Comparison of ENCODE assay signal across 8 cellular contexts in the genomic region with DNA sequence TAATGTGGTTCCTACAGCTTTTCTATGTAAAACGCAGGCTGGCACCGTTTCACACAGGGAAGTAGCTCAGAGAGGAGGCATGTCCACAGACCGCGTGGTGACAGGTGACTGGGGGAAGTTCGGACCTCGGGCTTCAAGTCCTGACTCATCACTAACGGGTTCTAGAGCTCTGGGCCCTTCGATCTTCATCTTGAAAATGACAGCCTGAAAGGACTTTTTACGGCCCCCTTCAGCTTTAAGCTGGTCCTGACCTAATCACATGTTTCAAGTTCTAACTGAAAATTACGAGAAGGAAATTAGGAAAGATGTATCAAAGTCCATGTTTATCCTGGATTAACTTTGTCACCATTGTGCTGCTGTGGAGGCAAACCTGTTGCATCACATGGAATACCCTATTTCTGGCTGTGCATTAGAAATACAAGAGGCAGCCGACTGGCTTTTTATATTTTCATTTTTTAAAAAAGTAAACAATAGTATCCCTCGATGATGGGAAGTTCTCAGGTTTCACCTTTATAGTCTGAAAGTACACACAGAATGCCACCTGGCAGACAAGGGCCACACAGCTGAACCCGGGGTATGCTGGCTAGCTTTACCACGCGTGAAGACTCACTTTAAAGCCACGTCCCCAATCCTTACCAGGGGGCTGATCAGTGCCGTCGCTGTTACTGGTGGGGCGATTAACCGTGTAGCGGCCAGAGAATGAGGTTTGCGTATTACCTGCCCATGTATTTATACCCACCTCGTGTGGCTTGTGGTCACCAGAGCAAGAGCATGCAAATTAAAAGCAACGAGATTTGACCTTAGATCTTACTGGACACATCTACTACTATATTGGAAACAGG. TPM values are rescaled to one million over a fixed set of nuclear protein-coding genes. Genes with fewer than 3 reads are reported as not detected.
DNase-seq lines count a peak whose midpoint lies in the region; ATAC-seq, FAIRE-seq and TF ChIP-seq lines count a peak whose summit lies in the region.

No MANE protein-coding gene starts in this region.

- no peak for FAIRE-seq in RCC 7860 (lab: Jason Lieb, UNC)

- no peak overlapping the region for H3K27ac ChIP-seq in CD4-positive, alpha-beta T cell (ENCODE audit: low read depth, low read length)
- H3K27ac ChIP-seq in brain microvascular endothelial cell = no peak overlapping the region

- POLR2A ChIA-PET in CD4-positive, alpha-beta T cell (lab: Charles Lee) = interaction anchor here (1.5 to 2.6 kb wide), 4 partner anchors 12 to 455 kb away, joined by 3 to 26 read pairs (median 12); no protein-coding TSS in a partner anchor

- no peak for ATAC-seq in CD4-positive, alpha-beta T cell (ENCODE audit: poor library complexity)
- ATAC-seq in GM19025 (IDR thresholded peaks at IDR 0.05; ENCODE audit: low read depth, unreplicated experiment) (peak; percentile 20), HG03139 (IDR thresholded peaks at IDR 0.05; ENCODE audit: unreplicated experiment) (peak; percentile 22), left colon (peak; percentile 45)

- H3K4me3 ChIP-seq in brain microvascular endothelial cell (ENCODE audit: low read depth, low read length) = peak overlapping the region; percentile 78

- in situ Hi-C loops in brain microvascular endothelial cell (cut with HindIII; ENCODE audit: low pct_ligation_motif_present, low sequenced_read_pairs) = no loop called here

- H3K27me3 Mint-ChIP-seq in CD4-positive, alpha-beta T cell = no peaks in the 10 kb centered on the region

- H3K4me3 Mint-ChIP-seq in CD4-positive, alpha-beta T cell = peak overlapping the region; percentile 97

- peak in 4 of 10 experiments; percentile 4 to 34 (median 8) for DNase-seq in CD4-positive, alpha-beta T cell
- DNase-seq in RCC 7860 (ENCODE audit: low spot score) = peak; percentile 26
- DNase-seq in brain microvascular endothelial cell = no peak
- peak; percentile 66 to 76 for DNase-seq in left colon
- peak; percentile 10 for DNase-seq in stimulated activated CD8-positive, alpha-beta memory T cell treated with anti-CD3 and anti-CD28 coated beads, Interleukin-12 subunit alpha, Interleukin-12 subunit beta, amount 100 ng/mL, for 4 hours (ENCODE audit: low read depth)
- no peak for DNase-seq in HK-2 (ENCODE audit: unreplicated experiment)

- H3K9me3 Mint-ChIP-seq in CD4-positive, alpha-beta T cell = no peaks in the 10 kb centered on the region

- H3K27me3 ChIP-seq in CD4-positive, alpha-beta T cell (ENCODE audit: control insufficient read depth, insufficient read depth, low read length) = no peaks in the 10 kb centered on the region
- no peaks in the 10 kb centered on the region for H3K27me3 ChIP-seq in brain microvascular endothelial cell (replicated peaks)

- H3K4me1 Mint-ChIP-seq in CD4-positive, alpha-beta T cell (ENCODE audit: low read depth) = peaks cover 71% of the 10 kb centered on the region

- H3K9me3 ChIP-seq in CD4-positive, alpha-beta T cell (ENCODE audit: control insufficient read depth, low read length) = no peaks in the 10 kb centered on the region

- peaks cover 10% of the 10 kb centered on the region for H3K36me3 Mint-ChIP-seq in CD4-positive, alpha-beta T cell (ENCODE audit: low read depth)

- intact Hi-C loops in CD4-positive, alpha-beta T cell (cut with DNase I, micrococcal nuclease) = loop anchor here (2.0 to 10.0 kb wide), 5 partner anchors 15 to 1987 kb away; a partner anchor contains a TSS
- intact Hi-C loops in left colon (cut with DNase I, micrococcal nuclease) = loop anchor here in 1 of 2 donors (10.0 kb wide), 1 partner anchor 203 kb away; no protein-coding TSS in a partner anchor

- no peak for TF ChIP-seq CTCF in CD4-positive, alpha-beta T cell (IDR thresholded peaks at IDR 0.05)
- TF ChIP-seq CTCF in brain microvascular endothelial cell (IDR thresholded peaks at IDR 0.05; ENCODE audit: low read depth, low read length, missing control alignments) = no peak

- H3K27ac Mint-ChIP-seq in CD4-positive, alpha-beta T cell = peak overlapping the region; percentile 84

- H3K36me3 ChIP-seq in brain microvascular endothelial cell (replicated peaks) = no peaks in the 10 kb centered on the region

- CTCF ChIA-PET in CD4-positive, alpha-beta T cell (lab: Charles Lee) = interaction anchor here (0.9 to 2.3 kb wide), 3 partner anchors 10 to 14 kb away, joined by 3 to 9 read pairs (median 5); no protein-coding TSS in a partner anchor

RNA-seq across cellular contexts. Expression of a gene that starts 1.9 kb away (rescaled TPM):
- 1 to 10 TPM; 4.5 to 4.9 TPM for total RNA-seq in CD4-positive, alpha-beta T cell
- 10 to 100 TPM; 68.6 to 94.3 TPM for total RNA-seq in left colon

Comparison
In these comparisons a context has a peak if more than half of its experiments do, and no peak if none do; other contexts are left out.
1. DNase-seq: peak in RCC 7860 (single experiment), left colon (2 of 2) and stimulated activated CD8-positive, alpha-beta memory T cell treated with anti-CD3 and anti-CD28 coated beads, Interleukin-12 subunit alpha, Interleukin-12 subunit beta, amount 100 ng/mL, for 4 hours (single experiment); none in brain microvascular endothelial cell (single experiment) and HK-2 (single experiment).
2. RNA of a gene that starts 1.9 kb away (total RNA-seq): 68.6 to 94.3 TPM in left colon; 4.5 to 4.9 TPM in CD4-positive, alpha-beta T cell; every median in the first group is over 10 times any median in the second.